ENCODE assay signal across 1 cellular context in the genomic region with DNA sequence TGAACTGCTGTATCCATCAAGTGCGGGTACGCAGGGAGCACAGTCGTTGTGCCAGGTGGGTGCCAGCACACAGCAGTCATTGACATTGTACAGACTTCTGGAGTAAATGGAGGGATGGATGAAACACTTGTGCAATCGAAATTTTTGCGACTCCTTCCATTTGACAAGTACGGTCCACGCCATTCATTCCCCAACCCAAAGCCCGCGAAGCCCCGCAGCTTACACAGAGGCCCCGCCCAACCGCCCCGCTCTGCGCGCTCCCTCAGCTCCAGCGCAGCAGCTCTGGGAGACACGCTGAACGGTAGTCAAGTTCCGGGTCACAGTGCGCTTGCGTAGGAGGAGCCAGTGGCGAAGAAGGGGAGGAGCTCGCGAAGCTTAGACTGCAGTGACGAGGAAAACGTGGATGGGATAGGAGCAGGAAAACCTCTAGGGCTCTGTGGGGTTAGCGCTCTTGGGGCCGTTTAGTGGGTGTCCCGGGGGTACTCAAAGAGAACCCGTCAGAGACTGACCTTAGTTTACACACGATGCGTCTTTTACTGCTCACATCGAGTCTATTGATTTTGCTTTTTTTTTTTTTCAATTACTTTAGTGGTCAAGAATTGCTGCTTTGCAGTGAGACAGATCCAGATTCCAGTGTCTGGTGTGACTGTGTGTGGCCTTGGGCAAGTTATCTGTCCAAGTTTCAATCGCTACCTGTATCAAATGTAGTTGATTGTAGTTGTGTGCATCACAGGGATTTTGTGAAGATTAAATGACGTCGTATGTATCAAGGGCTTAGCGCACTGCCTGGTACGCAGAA.
A peak's percentile ranks its signal among the peaks of the same experiment; 100 is the strongest.
TF ChIP-seq lines count a peak whose summit lies in the region.

No MANE protein-coding gene starts in this region.

TF ChIP-seq in HepG2, 621 proteins besides CTCF, POLR2A, EP300 and RAD21 (continued from another document and continues in another):
- TF ChIP-seq, protein P1, sequence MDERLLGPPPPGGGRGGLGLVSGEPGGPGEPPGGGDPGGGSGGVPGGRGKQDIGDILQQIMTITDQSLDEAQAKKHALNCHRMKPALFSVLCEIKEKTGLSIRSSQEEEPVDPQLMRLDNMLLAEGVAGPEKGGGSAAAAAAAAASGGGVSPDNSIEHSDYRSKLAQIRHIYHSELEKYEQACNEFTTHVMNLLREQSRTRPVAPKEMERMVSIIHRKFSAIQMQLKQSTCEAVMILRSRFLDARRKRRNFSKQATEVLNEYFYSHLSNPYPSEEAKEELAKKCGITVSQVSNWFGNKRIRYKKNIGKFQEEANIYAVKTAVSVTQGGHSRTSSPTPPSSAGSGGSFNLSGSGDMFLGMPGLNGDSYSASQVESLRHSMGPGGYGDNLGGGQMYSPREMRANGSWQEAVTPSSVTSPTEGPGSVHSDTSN (CRISPR knock-in tag; IDR thresholded peaks at IDR 0.05), result no peak
- TF ChIP-seq, protein P2, sequence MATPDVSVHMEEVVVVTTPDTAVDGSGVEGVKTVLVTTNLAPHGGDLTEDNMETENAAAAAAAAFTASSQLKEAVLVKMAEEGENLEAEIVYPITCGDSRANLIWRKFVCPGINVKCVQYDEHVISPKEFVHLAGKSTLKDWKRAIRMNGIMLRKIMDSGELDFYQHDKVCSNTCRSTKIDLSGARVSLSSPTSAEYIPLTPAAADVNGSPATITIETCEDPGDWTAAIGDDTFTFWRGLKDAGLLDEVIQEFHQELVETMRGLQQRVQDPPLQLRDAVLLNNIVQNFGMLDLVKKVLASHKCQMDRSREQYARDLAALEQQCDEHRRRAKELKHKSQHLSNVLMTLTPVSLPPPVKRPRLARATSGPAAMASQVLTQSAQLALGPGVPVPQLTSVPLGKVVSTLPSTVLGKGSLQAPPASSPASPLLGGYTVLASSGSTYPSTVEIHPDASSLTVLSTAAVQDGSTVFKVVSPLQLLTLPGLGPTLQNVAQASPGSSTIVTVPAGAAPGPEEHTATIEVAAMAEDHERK (CRISPR knock-in tag; IDR thresholded peaks at IDR 0.05; ENCODE audit: low read depth), result no peak
- TF ChIP-seq TOE1 (CRISPR knock-in tag; IDR thresholded peaks at IDR 0.05) (no peak), ZNF350 (CRISPR knock-in tag; IDR thresholded peaks at IDR 0.05; ENCODE audit: borderline replicate concordance, low read depth) (peak; percentile 58; the same call in 1 of the 2 replicates), NBN (conservative IDR thresholded peaks at IDR 0.05) (no peak), NR2F2 (IDR thresholded peaks at IDR 0.05; ENCODE audit: borderline replicate concordance, low read depth) (no peak), ZNF44 (CRISPR knock-in tag; IDR thresholded peaks at IDR 0.05) (no peak), U2AF1 (optimal IDR thresholded peaks at IDR 0.05; ENCODE audit: low read depth, low read length) (no peak), SAFB2 (CRISPR knock-in tag; IDR thresholded peaks at IDR 0.05; ENCODE audit: borderline replicate concordance, low read depth) (no peak), ATAD3A (CRISPR knock-in tag; IDR thresholded peaks at IDR 0.05) (no peak), FOXO1 (CRISPR knock-in tag; IDR thresholded peaks at IDR 0.05) (no peak), ZZZ3 (CRISPR knock-in tag; IDR thresholded peaks at IDR 0.05; ENCODE audit: borderline replicate concordance) (0 out of 2 replicates have a peak, but pooled peaks have one; percentile 38), ZNF136 (CRISPR knock-in tag; IDR thresholded peaks at IDR 0.05; ENCODE audit: low read depth) (no peak), RBFOX2 (IDR thresholded peaks at IDR 0.05; ENCODE audit: low read depth, low read length) (peak; percentile 74), ZNF878 (CRISPR knock-in tag; IDR thresholded peaks at IDR 0.05) (no peak), STAT5B (CRISPR knock-in tag; IDR thresholded peaks at IDR 0.05) (0 out of 2 replicates have a peak, but pooled peaks have one; percentile 37), PHF8 (CRISPR knock-in tag; IDR thresholded peaks at IDR 0.05) (peak; percentile 73), ZNF17 (CRISPR knock-in tag; IDR thresholded peaks at IDR 0.05) (no peak), NONO (IDR thresholded peaks at IDR 0.05) (no peak), NONO (CRISPR knock-in tag; conservative IDR thresholded peaks at IDR 0.05) (peak; percentile 46; the same call in 1 of the 2 replicates), SMARCC2 (IDR thresholded peaks at IDR 0.05) (no peak), SOX5 (CRISPR knock-in tag; IDR thresholded peaks at IDR 0.05; ENCODE audit: borderline replicate concordance) (no peak), YEATS2 (CRISPR knock-in tag; IDR thresholded peaks at IDR 0.05; ENCODE audit: borderline replicate concordance) (peak; percentile 49; the same call in 1 of the 2 replicates), ZNF672 (CRISPR knock-in tag; IDR thresholded peaks at IDR 0.05) (no peak), ZNF619 (CRISPR knock-in tag; IDR thresholded peaks at IDR 0.05) (no peak), POLR2G (IDR thresholded peaks at IDR 0.05; ENCODE audit: low read depth, low read length) (peak; percentile 91), HNRNPL (IDR thresholded peaks at IDR 0.05; ENCODE audit: low read depth, low read length) (0 out of 2 replicates have a peak, but pooled peaks have one; percentile 26), SAP130 (CRISPR knock-in tag; IDR thresholded peaks at IDR 0.05; ENCODE audit: low read depth) (peak; percentile 86), NCOR1 (IDR thresholded peaks at IDR 0.05; ENCODE audit: borderline replicate concordance, low read length) (no peak), ZNF780A (CRISPR knock-in tag; IDR thresholded peaks at IDR 0.05) (no peak), FOXJ3 (CRISPR knock-in tag; IDR thresholded peaks at IDR 0.05; ENCODE audit: borderline replicate concordance) (no peak), CCAR2 (optimal IDR thresholded peaks at IDR 0.05; ENCODE audit: low read depth, low read length) (no peak), ADNP (CRISPR knock-in tag; IDR thresholded peaks at IDR 0.05) (no peak), HNRNPH1 (optimal IDR thresholded peaks at IDR 0.05; ENCODE audit: low read depth, low read length) (no peak), ZNF441 (CRISPR knock-in tag; IDR thresholded peaks at IDR 0.05; ENCODE audit: borderline replicate concordance) (no peak; the same call in 1 of the 2 replicates), ZNF20 (CRISPR knock-in tag; IDR thresholded peaks at IDR 0.05) (no peak), ZNF562 (CRISPR knock-in tag; IDR thresholded peaks at IDR 0.05; ENCODE audit: borderline replicate concordance) (no peak)
- TF ChIP-seq, protein P3, sequence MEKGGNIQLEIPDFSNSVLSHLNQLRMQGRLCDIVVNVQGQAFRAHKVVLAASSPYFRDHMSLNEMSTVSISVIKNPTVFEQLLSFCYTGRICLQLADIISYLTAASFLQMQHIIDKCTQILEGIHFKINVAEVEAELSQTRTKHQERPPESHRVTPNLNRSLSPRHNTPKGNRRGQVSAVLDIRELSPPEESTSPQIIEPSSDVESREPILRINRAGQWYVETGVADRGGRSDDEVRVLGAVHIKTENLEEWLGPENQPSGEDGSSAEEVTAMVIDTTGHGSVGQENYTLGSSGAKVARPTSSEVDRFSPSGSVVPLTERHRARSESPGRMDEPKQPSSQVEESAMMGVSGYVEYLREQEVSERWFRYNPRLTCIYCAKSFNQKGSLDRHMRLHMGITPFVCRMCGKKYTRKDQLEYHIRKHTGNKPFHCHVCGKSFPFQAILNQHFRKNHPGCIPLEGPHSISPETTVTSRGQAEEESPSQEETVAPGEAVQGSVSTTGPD (CRISPR knock-in tag; IDR thresholded peaks at IDR 0.05), result no peak
- TF ChIP-seq, protein P4, sequence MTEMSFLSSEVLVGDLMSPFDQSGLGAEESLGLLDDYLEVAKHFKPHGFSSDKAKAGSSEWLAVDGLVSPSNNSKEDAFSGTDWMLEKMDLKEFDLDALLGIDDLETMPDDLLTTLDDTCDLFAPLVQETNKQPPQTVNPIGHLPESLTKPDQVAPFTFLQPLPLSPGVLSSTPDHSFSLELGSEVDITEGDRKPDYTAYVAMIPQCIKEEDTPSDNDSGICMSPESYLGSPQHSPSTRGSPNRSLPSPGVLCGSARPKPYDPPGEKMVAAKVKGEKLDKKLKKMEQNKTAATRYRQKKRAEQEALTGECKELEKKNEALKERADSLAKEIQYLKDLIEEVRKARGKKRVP (CRISPR knock-in tag; IDR thresholded peaks at IDR 0.05), result no peak
- TF ChIP-seq, protein P5, sequence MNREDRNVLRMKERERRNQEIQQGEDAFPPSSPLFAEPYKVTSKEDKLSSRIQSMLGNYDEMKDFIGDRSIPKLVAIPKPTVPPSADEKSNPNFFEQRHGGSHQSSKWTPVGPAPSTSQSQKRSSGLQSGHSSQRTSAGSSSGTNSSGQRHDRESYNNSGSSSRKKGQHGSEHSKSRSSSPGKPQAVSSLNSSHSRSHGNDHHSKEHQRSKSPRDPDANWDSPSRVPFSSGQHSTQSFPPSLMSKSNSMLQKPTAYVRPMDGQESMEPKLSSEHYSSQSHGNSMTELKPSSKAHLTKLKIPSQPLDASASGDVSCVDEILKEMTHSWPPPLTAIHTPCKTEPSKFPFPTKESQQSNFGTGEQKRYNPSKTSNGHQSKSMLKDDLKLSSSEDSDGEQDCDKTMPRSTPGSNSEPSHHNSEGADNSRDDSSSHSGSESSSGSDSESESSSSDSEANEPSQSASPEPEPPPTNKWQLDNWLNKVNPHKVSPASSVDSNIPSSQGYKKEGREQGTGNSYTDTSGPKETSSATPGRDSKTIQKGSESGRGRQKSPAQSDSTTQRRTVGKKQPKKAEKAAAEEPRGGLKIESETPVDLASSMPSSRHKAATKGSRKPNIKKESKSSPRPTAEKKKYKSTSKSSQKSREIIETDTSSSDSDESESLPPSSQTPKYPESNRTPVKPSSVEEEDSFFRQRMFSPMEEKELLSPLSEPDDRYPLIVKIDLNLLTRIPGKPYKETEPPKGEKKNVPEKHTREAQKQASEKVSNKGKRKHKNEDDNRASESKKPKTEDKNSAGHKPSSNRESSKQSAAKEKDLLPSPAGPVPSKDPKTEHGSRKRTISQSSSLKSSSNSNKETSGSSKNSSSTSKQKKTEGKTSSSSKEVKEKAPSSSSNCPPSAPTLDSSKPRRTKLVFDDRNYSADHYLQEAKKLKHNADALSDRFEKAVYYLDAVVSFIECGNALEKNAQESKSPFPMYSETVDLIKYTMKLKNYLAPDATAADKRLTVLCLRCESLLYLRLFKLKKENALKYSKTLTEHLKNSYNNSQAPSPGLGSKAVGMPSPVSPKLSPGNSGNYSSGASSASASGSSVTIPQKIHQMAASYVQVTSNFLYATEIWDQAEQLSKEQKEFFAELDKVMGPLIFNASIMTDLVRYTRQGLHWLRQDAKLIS (CRISPR knock-in tag; IDR thresholded peaks at IDR 0.05), result no peak
- TF ChIP-seq, protein P6, sequence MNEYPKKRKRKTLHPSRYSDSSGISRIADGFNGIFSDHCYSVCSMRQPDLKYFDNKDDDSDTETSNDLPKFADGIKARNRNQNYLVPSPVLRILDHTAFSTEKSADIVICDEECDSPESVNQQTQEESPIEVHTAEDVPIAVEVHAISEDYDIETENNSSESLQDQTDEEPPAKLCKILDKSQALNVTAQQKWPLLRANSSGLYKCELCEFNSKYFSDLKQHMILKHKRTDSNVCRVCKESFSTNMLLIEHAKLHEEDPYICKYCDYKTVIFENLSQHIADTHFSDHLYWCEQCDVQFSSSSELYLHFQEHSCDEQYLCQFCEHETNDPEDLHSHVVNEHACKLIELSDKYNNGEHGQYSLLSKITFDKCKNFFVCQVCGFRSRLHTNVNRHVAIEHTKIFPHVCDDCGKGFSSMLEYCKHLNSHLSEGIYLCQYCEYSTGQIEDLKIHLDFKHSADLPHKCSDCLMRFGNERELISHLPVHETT (CRISPR knock-in tag; conservative IDR thresholded peaks at IDR 0.05), result no peak
- TF ChIP-seq, protein P7, sequence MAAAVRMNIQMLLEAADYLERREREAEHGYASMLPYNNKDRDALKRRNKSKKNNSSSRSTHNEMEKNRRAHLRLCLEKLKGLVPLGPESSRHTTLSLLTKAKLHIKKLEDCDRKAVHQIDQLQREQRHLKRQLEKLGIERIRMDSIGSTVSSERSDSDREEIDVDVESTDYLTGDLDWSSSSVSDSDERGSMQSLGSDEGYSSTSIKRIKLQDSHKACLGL (CRISPR knock-in tag; IDR thresholded peaks at IDR 0.05), result no peak
- TF ChIP-seq, protein P8, sequence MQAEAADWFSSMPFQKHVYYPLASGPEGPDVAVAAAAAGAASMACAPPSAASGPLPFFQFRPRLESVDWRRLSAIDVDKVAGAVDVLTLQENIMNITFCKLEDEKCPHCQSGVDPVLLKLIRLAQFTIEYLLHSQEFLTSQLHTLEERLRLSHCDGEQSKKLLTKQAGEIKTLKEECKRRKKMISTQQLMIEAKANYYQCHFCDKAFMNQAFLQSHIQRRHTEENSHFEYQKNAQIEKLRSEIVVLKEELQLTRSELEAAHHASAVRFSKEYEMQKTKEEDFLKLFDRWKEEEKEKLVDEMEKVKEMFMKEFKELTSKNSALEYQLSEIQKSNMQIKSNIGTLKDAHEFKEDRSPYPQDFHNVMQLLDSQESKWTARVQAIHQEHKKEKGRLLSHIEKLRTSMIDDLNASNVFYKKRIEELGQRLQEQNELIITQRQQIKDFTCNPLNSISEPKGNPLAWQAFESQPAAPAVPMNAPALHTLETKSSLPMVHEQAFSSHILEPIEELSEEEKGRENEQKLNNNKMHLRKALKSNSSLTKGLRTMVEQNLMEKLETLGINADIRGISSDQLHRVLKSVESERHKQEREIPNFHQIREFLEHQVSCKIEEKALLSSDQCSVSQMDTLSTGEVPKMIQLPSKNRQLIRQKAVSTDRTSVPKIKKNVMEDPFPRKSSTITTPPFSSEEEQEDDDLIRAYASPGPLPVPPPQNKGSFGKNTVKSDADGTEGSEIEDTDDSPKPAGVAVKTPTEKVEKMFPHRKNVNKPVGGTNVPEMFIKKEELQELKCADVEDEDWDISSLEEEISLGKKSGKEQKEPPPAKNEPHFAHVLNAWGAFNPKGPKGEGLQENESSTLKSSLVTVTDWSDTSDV (CRISPR knock-in tag; IDR thresholded peaks at IDR 0.05), result no peak
- TF ChIP-seq, protein P9, sequence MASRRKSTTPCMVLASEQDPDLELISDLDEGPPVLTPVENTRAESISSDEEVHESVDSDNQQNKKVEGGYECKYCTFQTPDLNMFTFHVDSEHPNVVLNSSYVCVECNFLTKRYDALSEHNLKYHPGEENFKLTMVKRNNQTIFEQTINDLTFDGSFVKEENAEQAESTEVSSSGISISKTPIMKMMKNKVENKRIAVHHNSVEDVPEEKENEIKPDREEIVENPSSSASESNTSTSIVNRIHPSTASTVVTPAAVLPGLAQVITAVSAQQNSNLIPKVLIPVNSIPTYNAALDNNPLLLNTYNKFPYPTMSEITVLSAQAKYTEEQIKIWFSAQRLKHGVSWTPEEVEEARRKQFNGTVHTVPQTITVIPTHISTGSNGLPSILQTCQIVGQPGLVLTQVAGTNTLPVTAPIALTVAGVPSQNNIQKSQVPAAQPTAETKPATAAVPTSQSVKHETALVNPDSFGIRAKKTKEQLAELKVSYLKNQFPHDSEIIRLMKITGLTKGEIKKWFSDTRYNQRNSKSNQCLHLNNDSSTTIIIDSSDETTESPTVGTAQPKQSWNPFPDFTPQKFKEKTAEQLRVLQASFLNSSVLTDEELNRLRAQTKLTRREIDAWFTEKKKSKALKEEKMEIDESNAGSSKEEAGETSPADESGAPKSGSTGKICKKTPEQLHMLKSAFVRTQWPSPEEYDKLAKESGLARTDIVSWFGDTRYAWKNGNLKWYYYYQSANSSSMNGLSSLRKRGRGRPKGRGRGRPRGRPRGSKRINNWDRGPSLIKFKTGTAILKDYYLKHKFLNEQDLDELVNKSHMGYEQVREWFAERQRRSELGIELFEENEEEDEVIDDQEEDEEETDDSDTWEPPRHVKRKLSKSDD (CRISPR knock-in tag; IDR thresholded peaks at IDR 0.05; ENCODE audit: low read depth), result no peak
